ENCODE assay signal across 10 cellular contexts in the genomic region with DNA sequence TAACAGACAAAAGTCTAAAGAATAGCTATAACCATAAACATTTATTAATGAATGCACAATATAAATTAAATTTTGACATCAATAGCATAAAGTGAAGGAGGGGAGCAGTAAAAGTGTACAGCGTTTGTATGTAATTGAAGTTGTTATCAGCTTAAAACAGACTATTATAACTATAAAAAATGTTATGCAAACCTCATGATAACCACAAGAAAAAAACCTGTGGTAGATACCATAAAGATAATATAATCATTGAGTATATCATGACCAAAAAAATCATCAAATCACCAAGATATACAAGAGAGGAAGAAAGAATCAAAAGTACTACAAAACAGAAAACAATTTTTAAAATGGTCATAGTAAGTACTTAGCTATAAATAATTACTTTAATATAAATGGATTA.
"Had no signal": no experiment of that assay in that cellular context is flagged by ENCODE, and none has a peak within 500 bp of the region (broad histone marks: within the 10 kb centered on the region; RNA-seq: fewer than 3 reads in every experiment).

No MANE protein-coding gene starts in this region.

- H3K27ac ChIP-seq: GM23248 had no signal

- H3K4me1 ChIP-seq: HAP-1 had no signal

- FAIRE-seq: HTR-8/SVneo, K562 had no signal

- H3K4me3 ChIP-seq: GM23248, HAP-1, K562 had no signal

- H3K36me3 ChIP-seq: HAP-1 had no signal

- DNase-seq: GM23248, GOT3, H7, HFFc6, IMR-90, KG1 had no signal

- ATAC-seq: HCT116, K562 had no signal

- H3K9me3 ChIP-seq: HAP-1 had no signal
